In the genomic region with DNA sequence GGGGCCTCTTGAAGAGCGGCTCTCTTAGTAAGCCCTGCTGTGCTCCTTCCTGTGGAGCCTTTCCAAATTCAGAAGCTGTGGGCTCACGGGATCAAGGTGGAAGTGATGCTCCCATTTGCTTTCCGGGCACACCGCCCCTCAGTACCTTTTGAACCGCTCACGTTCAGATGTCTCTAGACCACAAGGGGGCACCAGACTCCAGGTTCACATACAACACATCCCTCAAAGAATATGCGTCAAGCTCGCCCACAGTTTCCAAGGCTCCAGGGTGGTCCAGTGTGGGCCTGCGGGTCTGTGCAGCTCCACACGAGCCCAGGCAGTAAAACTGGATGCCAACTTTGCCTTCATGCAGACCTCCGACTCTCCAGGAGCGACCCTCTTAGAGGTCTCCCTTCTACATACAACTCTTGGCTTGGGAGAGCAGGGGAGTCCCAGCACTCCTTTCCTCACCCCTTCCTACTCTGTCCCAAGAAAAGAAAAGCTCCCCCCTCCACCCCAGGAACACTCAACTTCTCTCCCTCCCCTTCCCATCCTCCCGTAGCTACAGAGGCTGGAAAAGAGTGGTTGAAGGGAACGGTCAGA, we compare ENCODE assay signal across 8 cellular contexts. TPM values are rescaled to one million over a fixed set of nuclear protein-coding genes. Genes with fewer than 3 reads are reported as not detected.
DNase-seq lines count a peak whose midpoint lies in the region; ATAC-seq and TF ChIP-seq lines count a peak whose summit lies in the region.

No MANE protein-coding gene starts in this region.

- no peak overlapping the region for H3K4me3 ChIP-seq in Jurkat, Clone E6-1 (ENCODE audit: low read length)
- H3K4me3 ChIP-seq in SJSA1, result no peak overlapping the region
- H3K4me3 ChIP-seq in heart right ventricle, result no peak overlapping the region

- no peaks in the 10 kb centered on the region for H3K4me1 ChIP-seq in SJSA1 (replicated peaks)
- H3K4me1 ChIP-seq in heart right ventricle, result no peaks in the 10 kb centered on the region

- TF ChIP-seq CTCF in heart right ventricle (IDR thresholded peaks at IDR 0.05), result peak; percentile 24 to 74 (median 58)

- DNase-seq in AG08395 (ENCODE audit: low spot score), result peak; percentile 58
- DNase-seq in Jurkat, Clone E6-1 (ENCODE audit: low read depth, low spot score), result peak; percentile 59
- DNase-seq in SJSA1 (ENCODE audit: low read depth in 1 of 2, low spot score in 2 of 2), result peak; percentile 14 to 42
- DNase-seq in activated naive CD4-positive, alpha-beta T cell treated with anti-CD3 and anti-CD28 coated beads, Interleukin-2, amount 50 U/mL, for 16 hours, result peak; percentile 47
- DNase-seq in heart right ventricle, result peak in 1 of 2 donors; percentile 47
- DNase-seq in sciatic nerve (ENCODE audit: low spot score), result peak; percentile 74

- WGBS in heart right ventricle, 2 donors, result 12 to 15% methylated on average over 12 to 14 of the region's 14 CpGs

- H3K27me3 ChIP-seq in SJSA1 (replicated peaks) (no peaks in the 10 kb centered on the region), heart right ventricle (peaks cover 0 to 48% (median 0%) of the 10 kb centered on the region in 7 donors)

- H3K9me3 ChIP-seq in SJSA1 (replicated peaks) (no peaks in the 10 kb centered on the region), heart right ventricle (no peaks in the 10 kb centered on the region)

- H3K27ac ChIP-seq in SJSA1 (no peak overlapping the region), heart right ventricle (no peak overlapping the region)

- peak; percentile 72 for ATAC-seq in GM18868 (IDR thresholded peaks at IDR 0.05; ENCODE audit: unreplicated experiment)
- ATAC-seq in heart right ventricle, result peak; percentile 47 to 81 (median 62)
- peak; percentile 92 for ATAC-seq in sciatic nerve
- ATAC-seq in HG03460 (IDR thresholded peaks at IDR 0.05; ENCODE audit: unreplicated experiment), result no peak

- H3K36me3 ChIP-seq in SJSA1 (no peaks in the 10 kb centered on the region), heart right ventricle (no peaks in the 10 kb centered on the region)

- intact Hi-C loops in heart right ventricle (cut with DNase I) (loop anchor here in 1 of 10 donors (5.0 kb wide), 1 partner anchor 109 kb away; no protein-coding TSS in a partner anchor), sciatic nerve (cut with DNase I) (no loop called here)

RNA-seq across cellular contexts. Expression of a gene that starts 11.0 kb away (rescaled TPM):
- polyA plus RNA-seq in Jurkat, Clone E6-1 (2012; ENCODE audit: insufficient read depth, insufficient read length), result not detected
- total RNA-seq in SJSA1 (2014; rRNA removed; shearing (Covaris generic)), result not detected in 2 replicates
- total RNA-seq in heart right ventricle, result under 1 TPM in 1 of 10 donors, not detected in 9; 0.13 TPM
- not detected for polyA plus RNA-seq in heart right ventricle
- total RNA-seq in sciatic nerve, result not detected

RNA-seq across cellular contexts. Expression of a gene that starts 57.6 kb away (rescaled TPM):
- polyA plus RNA-seq in Jurkat, Clone E6-1 (2012; ENCODE audit: insufficient read depth, insufficient read length), result not detected
- not detected in 2 replicates for total RNA-seq in SJSA1 (2014; rRNA removed; shearing (Covaris generic))
- total RNA-seq in heart right ventricle (not detected), sciatic nerve (not detected)
- polyA plus RNA-seq in heart right ventricle, result not detected
